32 cellular contexts compared by ENCODE assay signal in genomic region chr2:793236-793635, GRCh38.
"Had no signal": no experiment of that assay in that cellular context is flagged by ENCODE, and none has a peak within 500 bp of the region (broad histone marks: within the 10 kb centered on the region; RNA-seq: fewer than 3 reads in every experiment).

No MANE protein-coding gene starts in this region.

- H3K4me3 ChIP-seq: MG63, PC-9, SJSA1 had no signal

- H3K27ac ChIP-seq: KMS-11, PC-9, RWPE1, SJSA1 had no signal

- DNase-seq: Karpas-422, MG63, NCI-H1048, NCI-H1092 treated with DMSO at 0.1 percent for 48 hours, NCI-H1105 treated with DMSO at 0.1 percent for 48 hours, NCI-H1417, NCI-H1436, NCI-H146, NCI-H1694, NCI-H187, NCI-H1930, NCI-H2029 treated with DMSO at 0.1 percent for 48 hours, NCI-H2081 treated with DMSO at 0.1 percent for 48 hours, NCI-H2107, NCI-H2171, NCI-H226, NCI-H446 treated with DMSO at 0.1 percent for 48 hours, NCI-H510A, NCI-H524, NCI-H526, NCI-H69, NCI-H748 treated with DMSO at 0.1 percent for 48 hours, NCI-H82, PC-9, Right ventricle myocardium superior, SHP77 treated with DMSO at 0.1 percent for 48 hours, SK-N-SH, T-cell had no signal

- ATAC-seq: Panc1, T-cell had no signal
